In the genomic region with DNA sequence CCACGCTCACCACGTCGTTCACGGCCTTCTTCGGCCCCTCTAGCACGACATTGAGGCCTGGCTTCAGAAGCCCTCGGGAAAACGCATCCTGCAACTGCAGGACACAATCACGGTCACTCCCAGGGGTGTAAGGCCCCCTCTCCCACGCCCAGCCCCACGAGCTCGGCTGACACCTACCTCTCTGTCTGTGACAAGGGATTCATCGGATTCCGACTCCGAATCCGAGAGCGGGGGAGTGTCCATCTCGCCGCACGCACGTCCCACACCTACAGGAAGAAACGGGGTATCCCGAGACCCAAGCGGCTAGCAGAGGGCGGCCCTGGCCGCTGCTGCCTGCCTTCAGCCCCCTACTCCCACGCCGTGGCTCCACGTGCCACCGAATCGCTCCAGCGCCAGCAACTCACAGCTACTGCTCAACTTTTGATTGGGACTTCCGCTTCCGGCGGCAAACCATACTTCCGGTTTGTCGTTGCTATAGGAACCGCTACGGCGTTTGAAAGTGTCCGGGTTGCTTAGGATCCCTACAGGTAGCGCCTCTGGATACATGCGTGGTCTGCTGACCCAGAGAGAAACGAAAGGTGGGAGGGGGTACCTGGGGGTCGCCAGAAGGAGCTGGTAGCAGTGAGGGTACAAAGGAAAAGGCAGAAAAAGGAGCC, we compare ENCODE assay signal across 1 cellular context.
A peak's percentile ranks its signal among the peaks of the same experiment; 100 is the strongest.
TF ChIP-seq lines count a peak whose summit lies in the region.

Gene CFAP57, plus strand, starts transcription at position 455 of the 656 bp plus-strand sequence. CDS start 424 bp downstream, outside the sequence.
A gene with protein sequence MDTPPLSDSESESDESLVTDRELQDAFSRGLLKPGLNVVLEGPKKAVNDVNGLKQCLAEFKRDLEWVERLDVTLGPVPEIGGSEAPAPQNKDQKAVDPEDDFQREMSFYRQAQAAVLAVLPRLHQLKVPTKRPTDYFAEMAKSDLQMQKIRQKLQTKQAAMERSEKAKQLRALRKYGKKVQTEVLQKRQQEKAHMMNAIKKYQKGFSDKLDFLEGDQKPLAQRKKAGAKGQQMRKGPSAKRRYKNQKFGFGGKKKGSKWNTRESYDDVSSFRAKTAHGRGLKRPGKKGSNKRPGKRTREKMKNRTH (minus strand): TSS at position 415 of the 656 bp plus-strand sequence. CDS start 172 bp downstream, at position 243.

TF ChIP-seq in HepG2, 621 proteins besides CTCF, POLR2A, EP300 and RAD21 (continued from another document and continues in another):
- TF ChIP-seq, protein P1, sequence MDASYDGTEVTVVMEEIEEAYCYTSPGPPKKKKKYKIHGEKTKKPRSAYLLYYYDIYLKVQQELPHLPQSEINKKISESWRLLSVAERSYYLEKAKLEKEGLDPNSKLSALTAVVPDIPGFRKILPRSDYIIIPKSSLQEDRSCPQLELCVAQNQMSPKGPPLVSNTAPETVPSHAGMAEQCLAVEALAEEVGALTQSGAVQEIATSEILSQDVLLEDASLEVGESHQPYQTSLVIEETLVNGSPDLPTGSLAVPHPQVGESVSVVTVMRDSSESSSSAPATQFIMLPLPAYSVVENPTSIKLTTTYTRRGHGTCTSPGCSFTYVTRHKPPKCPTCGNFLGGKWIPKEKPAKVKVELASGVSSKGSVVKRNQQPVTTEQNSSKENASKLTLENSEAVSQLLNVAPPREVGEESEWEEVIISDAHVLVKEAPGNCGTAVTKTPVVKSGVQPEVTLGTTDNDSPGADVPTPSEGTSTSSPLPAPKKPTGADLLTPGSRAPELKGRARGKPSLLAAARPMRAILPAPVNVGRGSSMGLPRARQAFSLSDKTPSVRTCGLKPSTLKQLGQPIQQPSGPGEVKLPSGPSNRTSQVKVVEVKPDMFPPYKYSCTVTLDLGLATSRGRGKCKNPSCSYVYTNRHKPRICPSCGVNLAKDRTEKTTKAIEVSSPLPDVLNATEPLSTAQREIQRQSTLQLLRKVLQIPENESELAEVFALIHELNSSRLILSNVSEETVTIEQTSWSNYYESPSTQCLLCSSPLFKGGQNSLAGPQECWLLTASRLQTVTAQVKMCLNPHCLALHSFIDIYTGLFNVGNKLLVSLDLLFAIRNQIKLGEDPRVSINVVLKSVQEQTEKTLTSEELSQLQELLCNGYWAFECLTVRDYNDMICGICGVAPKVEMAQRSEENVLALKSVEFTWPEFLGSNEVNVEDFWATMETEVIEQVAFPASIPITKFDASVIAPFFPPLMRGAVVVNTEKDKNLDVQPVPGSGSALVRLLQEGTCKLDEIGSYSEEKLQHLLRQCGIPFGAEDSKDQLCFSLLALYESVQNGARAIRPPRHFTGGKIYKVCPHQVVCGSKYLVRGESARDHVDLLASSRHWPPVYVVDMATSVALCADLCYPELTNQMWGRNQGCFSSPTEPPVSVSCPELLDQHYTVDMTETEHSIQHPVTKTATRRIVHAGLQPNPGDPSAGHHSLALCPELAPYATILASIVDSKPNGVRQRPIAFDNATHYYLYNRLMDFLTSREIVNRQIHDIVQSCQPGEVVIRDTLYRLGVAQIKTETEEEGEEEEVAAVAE (CRISPR knock-in tag; IDR thresholded peaks at IDR 0.05; ENCODE audit: borderline replicate concordance) = no peak
- TF ChIP-seq PHF5A (CRISPR knock-in tag; IDR thresholded peaks at IDR 0.05; ENCODE audit: low read depth, unreplicated experiment) (no peak), CEBPG (CRISPR knock-in tag; IDR thresholded peaks at IDR 0.05) (peak; percentile 36), NFYB (CRISPR knock-in tag; IDR thresholded peaks at IDR 0.05) (no peak; the same call in 1 of the 2 replicates), ZNF430 (CRISPR knock-in tag; IDR thresholded peaks at IDR 0.05) (no peak; the same call in 1 of the 2 replicates), RNF2 (conservative IDR thresholded peaks at IDR 0.05; ENCODE audit: low read depth) (no peak; the same call in 1 of the 2 replicates), ZSCAN21 (CRISPR knock-in tag; IDR thresholded peaks at IDR 0.05; ENCODE audit: borderline replicate concordance) (no peak), TOPORS (CRISPR knock-in tag; IDR thresholded peaks at IDR 0.05) (no peak), ZNF777 (CRISPR knock-in tag; IDR thresholded peaks at IDR 0.05) (0 out of 2 replicates have a peak, but pooled peaks have one; percentile 65), ZNF83 (CRISPR knock-in tag; IDR thresholded peaks at IDR 0.05; ENCODE audit: borderline replicate concordance) (0 out of 2 replicates have a peak, but pooled peaks have one; percentile 50), ZNF770 (CRISPR knock-in tag; IDR thresholded peaks at IDR 0.05) (no peak), ZSCAN20 (CRISPR knock-in tag; IDR thresholded peaks at IDR 0.05; ENCODE audit: borderline replicate concordance) (no peak), ZBED4 (CRISPR knock-in tag; IDR thresholded peaks at IDR 0.05; ENCODE audit: borderline replicate concordance) (peak; percentile 20; the same call in 1 of the 2 replicates), ZNF264 (CRISPR knock-in tag; IDR thresholded peaks at IDR 0.05) (no peak), KMT2B (CRISPR knock-in tag; IDR thresholded peaks at IDR 0.05) (0 out of 2 replicates have a peak, but pooled peaks have one; percentile 57), MYNN (CRISPR knock-in tag; IDR thresholded peaks at IDR 0.05; ENCODE audit: low read depth) (peak; percentile 71; the same call in 1 of the 2 replicates), HNRNPL (IDR thresholded peaks at IDR 0.05; ENCODE audit: low read depth, low read length) (no peak), SP2 (CRISPR knock-in tag; IDR thresholded peaks at IDR 0.05) (peak; percentile 58; the same call in 1 of the 2 replicates), AHR (CRISPR knock-in tag; IDR thresholded peaks at IDR 0.05) (no peak), TCF12 (IDR thresholded peaks at IDR 0.05) (no peak), TCF12 (CRISPR knock-in tag; IDR thresholded peaks at IDR 0.05) (no peak), ZNF44 (CRISPR knock-in tag; IDR thresholded peaks at IDR 0.05) (no peak), GABPB1 (CRISPR knock-in tag; IDR thresholded peaks at IDR 0.05) (peak; percentile 97), ARNT (IDR thresholded peaks at IDR 0.05) (no peak), ZNF253 (CRISPR knock-in tag; IDR thresholded peaks at IDR 0.05; ENCODE audit: borderline replicate concordance) (0 out of 2 replicates have a peak, but pooled peaks have one; percentile 20), ZNF354B (CRISPR knock-in tag; IDR thresholded peaks at IDR 0.05) (no peak), U2AF2 (IDR thresholded peaks at IDR 0.05; ENCODE audit: low read depth, low read length) (peak; percentile 98), CREB1 (IDR thresholded peaks at IDR 0.05) (no peak), CREB1 (CRISPR knock-in tag; IDR thresholded peaks at IDR 0.05) (peak; percentile 73), ZNF224 (CRISPR knock-in tag; IDR thresholded peaks at IDR 0.05) (no peak)
- TF ChIP-seq, protein P2, sequence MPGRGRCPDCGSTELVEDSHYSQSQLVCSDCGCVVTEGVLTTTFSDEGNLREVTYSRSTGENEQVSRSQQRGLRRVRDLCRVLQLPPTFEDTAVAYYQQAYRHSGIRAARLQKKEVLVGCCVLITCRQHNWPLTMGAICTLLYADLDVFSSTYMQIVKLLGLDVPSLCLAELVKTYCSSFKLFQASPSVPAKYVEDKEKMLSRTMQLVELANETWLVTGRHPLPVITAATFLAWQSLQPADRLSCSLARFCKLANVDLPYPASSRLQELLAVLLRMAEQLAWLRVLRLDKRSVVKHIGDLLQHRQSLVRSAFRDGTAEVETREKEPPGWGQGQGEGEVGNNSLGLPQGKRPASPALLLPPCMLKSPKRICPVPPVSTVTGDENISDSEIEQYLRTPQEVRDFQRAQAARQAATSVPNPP (CRISPR knock-in tag; IDR thresholded peaks at IDR 0.05) = no peak
- TF ChIP-seq, protein P3, sequence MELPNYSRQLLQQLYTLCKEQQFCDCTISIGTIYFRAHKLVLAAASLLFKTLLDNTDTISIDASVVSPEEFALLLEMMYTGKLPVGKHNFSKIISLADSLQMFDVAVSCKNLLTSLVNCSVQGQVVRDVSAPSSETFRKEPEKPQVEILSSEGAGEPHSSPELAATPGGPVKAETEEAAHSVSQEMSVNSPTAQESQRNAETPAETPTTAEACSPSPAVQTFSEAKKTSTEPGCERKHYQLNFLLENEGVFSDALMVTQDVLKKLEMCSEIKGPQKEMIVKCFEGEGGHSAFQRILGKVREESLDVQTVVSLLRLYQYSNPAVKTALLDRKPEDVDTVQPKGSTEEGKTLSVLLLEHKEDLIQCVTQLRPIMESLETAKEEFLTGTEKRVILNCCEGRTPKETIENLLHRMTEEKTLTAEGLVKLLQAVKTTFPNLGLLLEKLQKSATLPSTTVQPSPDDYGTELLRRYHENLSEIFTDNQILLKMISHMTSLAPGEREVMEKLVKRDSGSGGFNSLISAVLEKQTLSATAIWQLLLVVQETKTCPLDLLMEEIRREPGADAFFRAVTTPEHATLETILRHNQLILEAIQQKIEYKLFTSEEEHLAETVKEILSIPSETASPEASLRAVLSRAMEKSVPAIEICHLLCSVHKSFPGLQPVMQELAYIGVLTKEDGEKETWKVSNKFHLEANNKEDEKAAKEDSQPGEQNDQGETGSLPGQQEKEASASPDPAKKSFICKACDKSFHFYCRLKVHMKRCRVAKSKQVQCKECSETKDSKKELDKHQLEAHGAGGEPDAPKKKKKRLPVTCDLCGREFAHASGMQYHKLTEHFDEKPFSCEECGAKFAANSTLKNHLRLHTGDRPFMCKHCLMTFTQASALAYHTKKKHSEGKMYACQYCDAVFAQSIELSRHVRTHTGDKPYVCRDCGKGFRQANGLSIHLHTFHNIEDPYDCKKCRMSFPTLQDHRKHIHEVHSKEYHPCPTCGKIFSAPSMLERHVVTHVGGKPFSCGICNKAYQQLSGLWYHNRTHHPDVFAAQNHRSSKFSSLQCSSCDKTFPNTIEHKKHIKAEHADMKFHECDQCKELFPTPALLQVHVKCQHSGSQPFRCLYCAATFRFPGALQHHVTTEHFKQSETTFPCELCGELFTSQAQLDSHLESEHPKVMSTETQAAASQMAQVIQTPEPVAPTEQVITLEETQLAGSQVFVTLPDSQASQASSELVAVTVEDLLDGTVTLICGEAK (IDR thresholded peaks at IDR 0.05) = peak; percentile 92
- TF ChIP-seq, protein P3 (CRISPR knock-in tag; IDR thresholded peaks at IDR 0.05) = no peak
